15 cellular contexts compared by ENCODE assay signal in genomic region chr21:38823737-38824123, GRCh38. TPM values are rescaled to one million over a fixed set of nuclear protein-coding genes. Genes with fewer than 3 reads are reported as not detected.
DNase-seq lines count a peak whose midpoint lies in the region; ATAC-seq and TF ChIP-seq lines count a peak whose summit lies in the region.
"Had no signal": no experiment of that assay in that cellular context is flagged by ENCODE, and none has a peak within 500 bp of the region (broad histone marks: within the 10 kb centered on the region; RNA-seq: fewer than 3 reads in every experiment).

No MANE protein-coding gene starts in this region.

- intact Hi-C loops in ascending aorta (cut with DNase I) = loop anchor here (2.0 to 5.0 kb wide), 3 partner anchors 15 to 264 kb away; no protein-coding TSS in a partner anchor
- intact Hi-C loops in left lung (cut with DNase I) = no loop called here

- in situ Hi-C loops in HAP-1 (cut with MboI; ENCODE audit: low sequenced_read_pairs) = loop anchor here (25.0 kb wide), 1 partner anchor 564 kb away; a partner anchor contains a TSS

- H3K9ac ChIP-seq in BLaER1 treated with 17β-estradiol and CSF1 and Interleukin-3, amounts not matched to agents 10 nM and 100 nM = peak overlapping the region in 3 of 11 experiments; percentile 6 to 35 (median 31); a peak in 5 of 22 replicates
- H3K9ac ChIP-seq in smooth muscle cell (ENCODE audit: low read depth) = no peak overlapping the region

- peaks cover 62 to 78% (median 72%) of the 10 kb centered on the region in 11 experiments for H3K36me3 ChIP-seq in BLaER1 treated with 17β-estradiol and CSF1 and Interleukin-3, amounts not matched to agents 10 nM and 100 nM
- H3K36me3 ChIP-seq in ascending aorta (peaks cover 53 to 56% of the 10 kb centered on the region in 2 donors), left lung (peaks cover 4 to 67% of the 10 kb centered on the region in 2 donors), smooth muscle cell (ENCODE audit: low read depth) (peaks cover 40% of the 10 kb centered on the region), HAP-1 (replicated peaks) (peaks cover 61% of the 10 kb centered on the region)

- DNase-seq in ascending aorta (ENCODE audit: low spot score in 2 of 2) (no peak), left lung (no peak), smooth muscle cell (lab: John Stamatoyannopoulos, UW; ENCODE audit: unreplicated experiment) (no peak), HAP-1 (ENCODE audit: low spot score in 2 of 2) (no peak), HUDEP-2 (lab: John Stamatoyannopoulos, UW; ENCODE audit: unreplicated experiment in 76 of 76) (no peak)
- no peak for DNase-seq in stimulated activated CD8-positive, alpha-beta memory T cell treated with anti-CD3 and anti-CD28 coated beads, Interleukin-4, amount 100 ng/mL, for 48 hours
- DNase-seq: activated gamma-delta T cell, anterior cingulate cortex, Calu3, GDM1, Karpas-422, NCI-H1436 treated with DMSO at 0.1 percent for 48 hours, substantia nigra had no signal

- H3K4me1 ChIP-seq in BLaER1 treated with 17β-estradiol and CSF1 and Interleukin-3, amounts not matched to agents 10 nM and 100 nM = peaks cover 8 to 45% (median 28%) of the 10 kb centered on the region in 10 experiments; a peak in 19 of 20 replicates
- H3K4me1 ChIP-seq in ascending aorta = peaks cover 22 to 52% of the 10 kb centered on the region in 2 donors
- peaks cover 51 to 73% of the 10 kb centered on the region in 2 donors for H3K4me1 ChIP-seq in left lung
- no peaks in the 10 kb centered on the region for H3K4me1 ChIP-seq in smooth muscle cell (ENCODE audit: low read depth)
- no peaks in the 10 kb centered on the region for H3K4me1 ChIP-seq in HAP-1

- H3K79me2 ChIP-seq in smooth muscle cell (ENCODE audit: low read depth) = no peaks in the 10 kb centered on the region

- peak overlapping the region in 9 of 11 experiments; percentile 25 to 61 (median 47); a peak in 16 of 22 replicates for H3K4me2 ChIP-seq in BLaER1 treated with 17β-estradiol and CSF1 and Interleukin-3, amounts not matched to agents 10 nM and 100 nM
- H3K4me2 ChIP-seq in smooth muscle cell = no peak overlapping the region

- no peak overlapping the region for H2AFZ ChIP-seq in smooth muscle cell (ENCODE audit: low read depth)

- H4K20me1 ChIP-seq in BLaER1 treated with 17β-estradiol and CSF1 and Interleukin-3, amounts not matched to agents 10 nM and 100 nM = peaks cover 6 to 49% (median 40%) of the 10 kb centered on the region in 11 experiments; a peak in 18 of 22 replicates
- H4K20me1 ChIP-seq in smooth muscle cell (ENCODE audit: low read depth) = peaks cover 12% of the 10 kb centered on the region

- ATAC-seq in left lung (no peak), HG03175 (IDR thresholded peaks at IDR 0.05; ENCODE audit: unreplicated experiment) (no peak)

- WGBS in smooth muscle cell (ENCODE audit: low lambda C conversion rate) = 88% methylated on average over 3 of the region's 3 CpGs

- peak overlapping the region in 5 of 11 experiments; percentile 0 to 56 (median 28); a peak in 5 of 22 replicates for H3K27ac ChIP-seq in BLaER1 treated with 17β-estradiol and CSF1 and Interleukin-3, amounts not matched to agents 10 nM and 100 nM
- H3K27ac ChIP-seq in ascending aorta (peak overlapping the region; percentile 93 to 96), left lung (peak overlapping the region; percentile 66), smooth muscle cell (ENCODE audit: low read depth) (peak overlapping the region; percentile 45)

- no peak overlapping the region; a peak in 2 of 20 replicates for H3K4me3 ChIP-seq in BLaER1 treated with 17β-estradiol and CSF1 and Interleukin-3, amounts not matched to agents 10 nM and 100 nM
- H3K4me3 ChIP-seq in ascending aorta (peak overlapping the region in 1 of 2 donors; percentile 16), left lung (no peak overlapping the region), smooth muscle cell (no peak overlapping the region), HAP-1 (no peak overlapping the region)

- H3K9me3 ChIP-seq in BLaER1 treated with 17β-estradiol and CSF1 and Interleukin-3, amounts not matched to agents 10 nM and 100 nM (replicated peaks in 1 of 11) = peaks cover 36 to 82% (median 56%) of the 10 kb centered on the region in 11 experiments
- H3K9me3 ChIP-seq in ascending aorta (peaks cover 8 to 10% of the 10 kb centered on the region in 2 donors), left lung (peaks cover 0 to 5% of the 10 kb centered on the region in 2 donors), smooth muscle cell (replicated peaks; ENCODE audit: low read depth) (no peaks in the 10 kb centered on the region), HAP-1 (no peaks in the 10 kb centered on the region)

- no peaks in the 10 kb centered on the region for H3K27me3 ChIP-seq in BLaER1 treated with 17β-estradiol and CSF1 and Interleukin-3, amounts not matched to agents 10 nM and 100 nM
- H3K27me3 ChIP-seq in ascending aorta (no peaks in the 10 kb centered on the region), left lung (no peaks in the 10 kb centered on the region), smooth muscle cell (ENCODE audit: low read depth) (no peaks in the 10 kb centered on the region), HAP-1 (ENCODE audit: low read depth) (no peaks in the 10 kb centered on the region)

- TF ChIP-seq CTCF in ascending aorta (IDR thresholded peaks at IDR 0.05) (no peak), left lung (IDR thresholded peaks at IDR 0.05) (no peak), smooth muscle cell (IDR thresholded peaks at IDR 0.05; ENCODE audit: borderline replicate concordance, insufficient read depth, poor library complexity, severe bottlenecking) (no peak)

- peaks cover 63% of the 10 kb centered on the region for H3F3A ChIP-seq in smooth muscle cell (ENCODE audit: low read depth)

RNA-seq across cellular contexts. Expression of gene ETS2, which starts 18.0 kb away (rescaled TPM):
- total RNA-seq in ascending aorta (113 TPM), left lung (100 to 1,000 TPM in 1 of 2 donors, 10 to 100 TPM in 1; 93.2 to 129 TPM), smooth muscle cell (77.0 and 77.7 TPM in 2 replicates)
- 63.8 and 65.9 TPM in 2 replicates for polyA plus RNA-seq in smooth muscle cell
